ENCODE assay signal across 20 cellular contexts in the genomic region with DNA sequence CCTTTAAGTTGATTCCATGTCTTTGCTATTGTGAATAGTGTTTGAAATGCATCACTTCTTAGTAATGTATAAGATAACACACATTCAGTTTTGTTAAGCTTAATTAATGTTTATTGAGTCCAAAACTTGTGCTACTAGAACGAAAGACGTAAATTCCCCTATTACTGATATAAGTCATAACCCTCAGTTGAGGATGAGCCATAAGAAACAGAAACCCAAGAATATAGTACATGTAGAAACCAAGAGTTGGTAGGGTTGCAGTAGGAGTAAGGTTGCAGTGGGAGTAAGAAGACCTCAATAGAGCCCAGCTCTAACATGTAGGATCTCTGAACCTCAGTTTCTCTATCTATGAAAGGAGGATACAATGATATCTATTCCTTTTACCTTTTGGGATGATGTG.
DNase-seq lines count a peak whose midpoint lies in the region; ATAC-seq and TF ChIP-seq lines count a peak whose summit lies in the region.
"Had no signal": no experiment of that assay in that cellular context is flagged by ENCODE, and none has a peak within 500 bp of the region (broad histone marks: within the 10 kb centered on the region; RNA-seq: fewer than 3 reads in every experiment).

No MANE protein-coding gene starts in this region.

- in situ Hi-C loops in GM13977 (cut with MboI; ENCODE audit: low pct_unique_long_range_greater_than_20kb, low sequenced_read_pairs, unreplicated experiment) = loop anchor here (25.0 kb wide), 1 partner anchor 543 kb away; no protein-coding TSS in a partner anchor

- DNase-seq in GM13977 (ENCODE audit: low spot score) = peak; percentile 34
- no peak for DNase-seq in NCI-H510A (lab: John Stamatoyannopoulos, UW)
- DNase-seq in NCI-H1092 treated with DMSO at 0.1 percent for 48 hours (lab: John Stamatoyannopoulos, UW) = no peak
- no peak for DNase-seq in NCI-H524 treated with DMSO at 0.1 percent for 48 hours (lab: John Stamatoyannopoulos, UW)
- DNase-seq: activated CD8-positive, alpha-beta memory T cell treated with anti-CD3 and anti-CD28 coated beads for 24 hours; amygdala; caudate nucleus; CD4-positive, CD25-positive, alpha-beta regulatory T cell; kidney glomerular epithelial cell; mesendoderm; MM.1S; NCI-H1694; stimulated activated CD4-positive, alpha-beta T cell treated with anti-CD3 and anti-CD28 coated beads, Interleukin-1b, Interleukin-23, amount 100 ng/mL, for 48 hours; stomach had no signal

- TF ChIP-seq CTCF in GM13977 (IDR thresholded peaks at IDR 0.05; ENCODE audit: extremely low read depth, insufficient read depth, missing control alignments) = no peak

- ATAC-seq in GM18870 (IDR thresholded peaks at IDR 0.05; ENCODE audit: unreplicated experiment) = peak; percentile 70
- peak; percentile 87 for ATAC-seq in HG02678 (IDR thresholded peaks at IDR 0.05; ENCODE audit: unreplicated experiment)
- ATAC-seq in HG03280 (IDR thresholded peaks at IDR 0.05; ENCODE audit: unreplicated experiment) = peak; percentile 82
- ATAC-seq in HG03520 (IDR thresholded peaks at IDR 0.05; ENCODE audit: unreplicated experiment) = no peak
- ATAC-seq: gastroesophageal sphincter; natural killer cell treated with Interleukin-12 subunit alpha and Interleukin-12 subunit beta and Interleukin-15 and Interleukin-18, amount 100 ng/mL, for 72 hours had no signal
